In genomic region chr9:89440548-89440947, GRCh38 we compare ENCODE assay signal across 9 cellular contexts. TPM values are rescaled to one million over a fixed set of nuclear protein-coding genes. Genes with fewer than 3 reads are reported as not detected.
DNase-seq lines count a peak whose midpoint lies in the region; ATAC-seq and TF ChIP-seq lines count a peak whose summit lies in the region.
"Had no signal": no experiment of that assay in that cellular context is flagged by ENCODE, and none has a peak within 500 bp of the region (broad histone marks: within the 10 kb centered on the region; RNA-seq: fewer than 3 reads in every experiment).

No MANE protein-coding gene starts in this region.

- DNase-seq in activated CD8-positive, alpha-beta memory T cell treated with anti-CD3 and anti-CD28 coated beads, Interleukin-2, amount 10 ng/mL, durations not matched to agents 7 days and 5 days, result peak; percentile 40
- no peak for DNase-seq in activated CD8-positive, alpha-beta memory T cell treated with anti-CD3 and anti-CD28 coated beads, Interleukin-2, amount 50 U/mL, for 48 hours
- DNase-seq in activated B cell treated with CpG ODN at 0.5 μM for 24 hours (no peak), left ventricle myocardium superior (no peak), testis (peak; percentile 38), NK-92 (lab: John Stamatoyannopoulos, UW; ENCODE audit: unreplicated experiment) (no peak)

- H3K27ac ChIP-seq in testis, result no peak overlapping the region

- 88 to 91% methylated on average over 5 to 7 of the region's 7 CpGs for WGBS in testis, 2 donors

- TF ChIP-seq POLR2A in testis (IDR thresholded peaks at IDR 0.05), result no peak

- H3K4me3 Mint-ChIP-seq in activated CD8-positive, alpha-beta memory T cell treated with anti-CD3 and anti-CD28 coated beads, Interleukin-2, amount 10 ng/mL, durations not matched to agents 7 days and 5 days, result no peak overlapping the region
- no peak overlapping the region for H3K4me3 Mint-ChIP-seq in activated B cell treated with CpG ODN at 0.5 μM for 24 hours
- H3K4me3 Mint-ChIP-seq: brain had no signal

- no peak for TF ChIP-seq CTCF in activated B cell treated with CpG ODN at 0.5 μM for 24 hours (IDR thresholded peaks at IDR 0.05)
- TF ChIP-seq CTCF in testis (IDR thresholded peaks at IDR 0.05), result no peak

- H3K4me1 Mint-ChIP-seq in activated CD8-positive, alpha-beta memory T cell treated with anti-CD3 and anti-CD28 coated beads, Interleukin-2, amount 10 ng/mL, durations not matched to agents 7 days and 5 days, result peaks cover 88% of the 10 kb centered on the region
- H3K4me1 Mint-ChIP-seq in activated B cell treated with CpG ODN at 0.5 μM for 24 hours, result peaks cover 86% of the 10 kb centered on the region

- H3K27me3 ChIP-seq in testis, result no peaks in the 10 kb centered on the region

- ATAC-seq in activated CD8-positive, alpha-beta memory T cell treated with anti-CD3 and anti-CD28 coated beads, Interleukin-2, amount 10 ng/mL, durations not matched to agents 7 days and 5 days, result no peak
- ATAC-seq in activated B cell treated with CpG ODN at 0.5 μM for 24 hours (ENCODE audit: low read depth), result no peak
- ATAC-seq in left ventricle myocardium superior, result peak; percentile 60
- ATAC-seq in GM18873 (IDR thresholded peaks at IDR 0.05; ENCODE audit: low FRiP score, unreplicated experiment), result no peak
- ATAC-seq in GM19463 (IDR thresholded peaks at IDR 0.05; ENCODE audit: unreplicated experiment), result no peak

- intact Hi-C loops in activated B cell treated with CpG ODN at 0.5 μM for 24 hours (cut with micrococcal nuclease) (no loop called here), left ventricle myocardium superior (cut with micrococcal nuclease) (no loop called here), testis (cut with DNase I; ENCODE audit: low total_unique reads) (no loop called here)

- no peaks in the 10 kb centered on the region for H3K9me3 ChIP-seq in testis

- peaks cover 21% of the 10 kb centered on the region for H3K4me1 ChIP-seq in testis

- no peaks in the 10 kb centered on the region for H3K9me3 Mint-ChIP-seq in activated CD8-positive, alpha-beta memory T cell treated with anti-CD3 and anti-CD28 coated beads, Interleukin-2, amount 10 ng/mL, durations not matched to agents 7 days and 5 days (ENCODE audit: low read depth)
- H3K9me3 Mint-ChIP-seq in activated B cell treated with CpG ODN at 0.5 μM for 24 hours, result no peaks in the 10 kb centered on the region
- H3K9me3 Mint-ChIP-seq: brain had no signal

- H3K36me3 Mint-ChIP-seq in activated CD8-positive, alpha-beta memory T cell treated with anti-CD3 and anti-CD28 coated beads, Interleukin-2, amount 10 ng/mL, durations not matched to agents 7 days and 5 days, result peaks cover 35% of the 10 kb centered on the region
- H3K36me3 Mint-ChIP-seq in activated B cell treated with CpG ODN at 0.5 μM for 24 hours (ENCODE audit: low read depth), result peaks cover 15% of the 10 kb centered on the region
- H3K36me3 Mint-ChIP-seq: brain had no signal

- POLR2A ChIA-PET in activated B cell treated with CpG ODN at 0.5 μM for 24 hours (lab: Charles Lee), result interaction anchor here (0.6 to 1.2 kb wide), 4 partner anchors 8 to 62 kb away, joined by 3 to 5 read pairs (median 3); no protein-coding TSS in a partner anchor

- H3K27ac Mint-ChIP-seq in activated CD8-positive, alpha-beta memory T cell treated with anti-CD3 and anti-CD28 coated beads, Interleukin-2, amount 10 ng/mL, durations not matched to agents 7 days and 5 days, result peak overlapping the region; percentile 35
- peak overlapping the region; percentile 24 for H3K27ac Mint-ChIP-seq in activated B cell treated with CpG ODN at 0.5 μM for 24 hours

- H3K27me3 Mint-ChIP-seq in activated CD8-positive, alpha-beta memory T cell treated with anti-CD3 and anti-CD28 coated beads, Interleukin-2, amount 10 ng/mL, durations not matched to agents 7 days and 5 days, result no peaks in the 10 kb centered on the region
- H3K27me3 Mint-ChIP-seq in activated B cell treated with CpG ODN at 0.5 μM for 24 hours, result no peaks in the 10 kb centered on the region
- H3K27me3 Mint-ChIP-seq: brain had no signal

- no peaks in the 10 kb centered on the region for H3K36me3 ChIP-seq in testis (ENCODE audit: low read depth, missing control alignments)

- CTCF ChIA-PET in activated CD8-positive, alpha-beta memory T cell treated with anti-CD3 and anti-CD28 coated beads, Interleukin-2, amount 10 ng/mL, durations not matched to agents 7 days and 5 days (lab: Charles Lee), result interaction anchor here (1.4 to 3.2 kb wide), 3 partner anchors 11 to 108 kb away, joined by 4 to 10 read pairs (median 8); no protein-coding TSS in a partner anchor
- CTCF ChIA-PET in activated B cell treated with CpG ODN at 0.5 μM for 24 hours (lab: Charles Lee), result no interaction called here

- no peak overlapping the region for H3K4me3 ChIP-seq in testis

RNA-seq across cellular contexts. Expression of gene SEMA4D, which starts 57.4 kb away (rescaled TPM):
- total RNA-seq in activated CD8-positive, alpha-beta memory T cell treated with anti-CD3 and anti-CD28 coated beads, Interleukin-2, amount 10 ng/mL, durations not matched to agents 7 days and 5 days, result 100 to 1,000 TPM; 408 to 525 TPM
- 68.0 and 79.7 TPM in 2 replicates for total RNA-seq in activated B cell treated with CpG ODN at 0.5 μM for 24 hours
- 24.7 TPM for total RNA-seq in left ventricle myocardium superior
- 10 to 100 TPM; 38.7 to 53.1 TPM for total RNA-seq in testis
- polyA plus RNA-seq in testis (ENCODE audit: insufficient read depth, low read depth, low replicate concordance), result 26.2 TPM

Comparison
In these comparisons a context has a peak if more than half of its experiments do, and no peak if none do; other contexts are left out.
1. DNase-seq: peak in activated CD8-positive, alpha-beta memory T cell treated with anti-CD3 and anti-CD28 coated beads, Interleukin-2, amount 10 ng/mL, durations not matched to agents 7 days and 5 days (single experiment) and testis (single experiment); none in activated CD8-positive, alpha-beta memory T cell treated with anti-CD3 and anti-CD28 coated beads, Interleukin-2, amount 50 U/mL, for 48 hours (single experiment), activated B cell treated with CpG ODN at 0.5 μM for 24 hours (single experiment), left ventricle myocardium superior (single experiment) and NK-92 (single experiment).